15 cellular contexts compared by ENCODE assay signal in the genomic region with DNA sequence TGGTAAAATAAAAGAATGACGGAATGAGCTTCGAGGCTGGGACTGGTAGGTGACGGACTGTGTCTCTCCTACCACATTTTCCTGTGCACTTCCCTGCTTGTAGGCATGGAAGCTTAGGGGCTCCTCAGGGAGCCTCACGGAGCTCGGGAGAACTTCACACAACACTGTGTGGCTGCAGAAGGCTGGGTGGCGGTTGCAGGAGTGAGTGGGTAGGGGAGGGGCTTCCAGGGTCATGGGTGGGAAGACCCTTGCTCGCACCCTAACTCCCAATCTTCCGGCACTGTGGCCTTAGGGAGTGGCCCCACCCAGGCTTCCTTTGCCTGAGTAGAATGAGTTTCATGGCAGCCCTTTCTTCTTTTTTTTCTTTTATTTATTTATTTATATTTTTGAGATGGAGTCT.
A peak's percentile ranks its signal among the peaks of the same experiment; 100 is the strongest.
DNase-seq lines count a peak whose midpoint lies in the region; ATAC-seq and TF ChIP-seq lines count a peak whose summit lies in the region.
"Had no signal": no experiment of that assay in that cellular context is flagged by ENCODE, and none has a peak within 500 bp of the region (broad histone marks: within the 10 kb centered on the region; RNA-seq: fewer than 3 reads in every experiment).

No MANE protein-coding gene starts in this region.

- H3K36me3 Mint-ChIP-seq in progenitor cell of endocrine pancreas (ENCODE audit: insufficient read depth): no peaks in the 10 kb centered on the region

- no peaks in the 10 kb centered on the region for H3K9me3 ChIP-seq in prostate gland

- peaks cover 25% of the 10 kb centered on the region for H3K4me1 ChIP-seq in foreskin keratinocyte
- H3K4me1 ChIP-seq in prostate gland (replicated peaks): peaks cover 13% of the 10 kb centered on the region

- TF ChIP-seq POLR2A in prostate gland (IDR thresholded peaks at IDR 0.05): no peak

- no peaks in the 10 kb centered on the region for H3K36me3 ChIP-seq in prostate gland
- H3K36me3 ChIP-seq: BLaER1 treated with 17β-estradiol and CSF1 and Interleukin-3, amounts not matched to agents 10 nM and 100 nM had no signal

- no peak overlapping the region for H3K27ac Mint-ChIP-seq in progenitor cell of endocrine pancreas

- H3K27ac ChIP-seq in C4-2B (peak overlapping the region; percentile 97), VCaP (peak overlapping the region; percentile 99), foreskin keratinocyte (peak overlapping the region; percentile 91), prostate gland (peak overlapping the region; percentile 63)
- H3K27ac ChIP-seq: BLaER1 treated with 17β-estradiol and CSF1 and Interleukin-3, amounts not matched to agents 10 nM and 100 nM had no signal

- H3K27me3 ChIP-seq in foreskin keratinocyte (no peaks in the 10 kb centered on the region), prostate gland (replicated peaks; ENCODE audit: insufficient read depth) (no peaks in the 10 kb centered on the region)
- H3K27me3 ChIP-seq: BLaER1 treated with 17β-estradiol and CSF1 and Interleukin-3, amounts not matched to agents 10 nM and 100 nM had no signal

- peaks cover 3% of the 10 kb centered on the region for H3K9me3 Mint-ChIP-seq in progenitor cell of endocrine pancreas (ENCODE audit: low read depth)

- 87% methylated on average over 8 of the region's 8 CpGs for WGBS in prostate gland

- no peak for ATAC-seq in foreskin keratinocyte

- H3K4me1 Mint-ChIP-seq in progenitor cell of endocrine pancreas (ENCODE audit: low read depth): peaks cover 10% of the 10 kb centered on the region

- peaks cover 30% of the 10 kb centered on the region for H3K27me3 Mint-ChIP-seq in progenitor cell of endocrine pancreas

- H3K4me3 Mint-ChIP-seq in progenitor cell of endocrine pancreas (ENCODE audit: low read depth): no peak overlapping the region

- no peak for DNase-seq in foreskin keratinocyte
- no peak for DNase-seq in prostate gland (ENCODE audit: low spot score)
- no peak for DNase-seq in KBM-7
- DNase-seq in HuH-7 (ENCODE audit: low spot score): no peak
- DNase-seq in NCI-H69 (lab: John Stamatoyannopoulos, UW): no peak
- DNase-seq in progenitor cell of endocrine pancreas (ENCODE audit: low spot score, unreplicated experiment): no peak
- DNase-seq: KG1, MV-4-11, NCI-H187, NCI-H524, Right ventricle myocardium superior had no signal

- H3K4me3 ChIP-seq in prostate gland: no peak overlapping the region
- H3K4me3 ChIP-seq: BLaER1 treated with 17β-estradiol and CSF1 and Interleukin-3, amounts not matched to agents 10 nM and 100 nM; PC-9 had no signal

- intact Hi-C loops in prostate gland (cut with DNase I): no loop called here

- in situ Hi-C loops in KBM-7 (cut with MboI; ENCODE audit: low pct_unique_long_range_greater_than_20kb, low sequenced_read_pairs): no loop called here

- TF ChIP-seq CTCF in C4-2B (conservative IDR thresholded peaks at IDR 0.05) (no peak), VCaP (conservative IDR thresholded peaks at IDR 0.05) (no peak), foreskin keratinocyte (conservative IDR thresholded peaks at IDR 0.05) (no peak), prostate gland (IDR thresholded peaks at IDR 0.05) (no peak), progenitor cell of endocrine pancreas (IDR thresholded peaks at IDR 0.05; ENCODE audit: unreplicated experiment) (no peak)
